Comparison of ENCODE assay signal across 8 cellular contexts in the genomic region with DNA sequence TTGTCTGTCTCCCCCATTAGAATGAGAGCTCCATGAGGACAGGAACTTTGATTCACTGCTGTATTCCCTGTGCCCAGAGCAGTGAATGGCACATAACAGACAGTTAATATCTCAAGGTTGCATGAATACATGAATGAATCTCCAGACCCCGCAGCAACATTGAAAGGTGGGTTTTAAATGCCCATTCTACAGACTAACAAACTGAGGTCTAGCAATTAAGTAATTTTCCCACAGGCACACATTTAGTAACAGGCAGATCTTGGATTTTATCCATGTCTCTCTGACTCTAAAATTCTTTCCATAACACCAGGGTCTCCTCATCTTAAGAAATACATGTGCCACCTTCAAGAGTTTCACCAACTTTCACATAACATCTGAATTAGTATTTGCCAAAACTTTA.
"Had no signal": no experiment of that assay in that cellular context is flagged by ENCODE, and none has a peak within 500 bp of the region (broad histone marks: within the 10 kb centered on the region; RNA-seq: fewer than 3 reads in every experiment).

No MANE protein-coding gene starts in this region.

- H3K4me3 ChIP-seq: GM12878 had no signal

- ATAC-seq: GM12878 had no signal

- FAIRE-seq: G401.6, GM12878, GM12891, GM12892, GM18507, GM19239 had no signal

- DNase-seq: GDM1, GF-D8 had no signal
